1 cellular context compared by ENCODE assay signal in the genomic region with DNA sequence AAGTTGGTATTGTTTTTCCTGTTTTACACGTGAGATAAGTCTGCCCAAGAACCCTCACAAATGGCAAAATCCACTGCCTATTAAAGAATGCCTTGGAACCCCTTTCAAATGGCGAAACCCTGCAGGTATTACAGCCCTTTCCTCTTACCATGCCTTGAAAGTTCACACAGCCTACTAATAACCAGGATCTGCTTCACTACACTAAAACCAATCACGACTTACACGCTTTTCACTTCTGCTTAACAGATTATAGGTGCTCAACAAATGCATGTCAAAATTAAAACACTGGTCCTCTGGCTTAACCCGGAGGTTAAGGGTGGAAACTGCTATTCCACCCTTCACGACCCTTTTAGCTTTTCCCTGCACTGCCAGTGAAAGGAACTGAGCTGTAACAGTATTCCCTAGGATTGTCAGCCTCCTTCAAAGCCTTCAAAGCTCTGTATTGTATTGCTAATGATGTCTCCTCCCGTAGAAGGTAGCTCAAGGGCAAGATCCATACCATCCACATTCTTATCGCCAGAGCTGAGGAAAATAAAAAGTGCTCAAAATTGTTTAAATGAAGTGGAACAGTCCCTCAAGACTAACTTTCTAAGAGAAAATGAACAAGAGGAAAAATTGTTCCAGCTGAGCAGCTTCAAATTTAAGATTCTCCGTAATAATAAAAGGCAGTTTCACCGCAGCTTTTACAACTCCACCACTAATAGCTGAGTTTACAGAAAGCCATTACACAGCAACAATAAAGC.
TF ChIP-seq lines count a peak whose summit lies in the region.

No MANE protein-coding gene starts in this region.

TF ChIP-seq in H1, 55 proteins besides CTCF, POLR2A, EP300 and RAD21 (continued from another document):
- TF ChIP-seq YY1 (IDR thresholded peaks at IDR 0.05; ENCODE audit: low read depth, low read length) (0 out of 2 replicates have a peak, but pooled peaks have one; percentile 24), SAP30 (IDR thresholded peaks at IDR 0.05; ENCODE audit: insufficient read depth, insufficient replicate concordance, low read length) (peak; percentile 64), RBBP5 (IDR thresholded peaks at IDR 0.05; ENCODE audit: borderline replicate concordance, low read depth, low read length) (no peak), POLR2AphosphoS5 (IDR thresholded peaks at IDR 0.05; ENCODE audit: low read depth, low read length) (no peak; the same call in 1 of the 2 replicates), BACH1 (IDR thresholded peaks at IDR 0.05; ENCODE audit: low read length) (no peak), TBP (IDR thresholded peaks at IDR 0.05; ENCODE audit: low read depth, low read length) (0 out of 2 replicates have a peak, but pooled peaks have one; percentile 22), NANOG (IDR thresholded peaks at IDR 0.05; ENCODE audit: insufficient read depth, low read depth, low read length, poor library complexity, severe bottlenecking) (peak; percentile 9), SIN3A (conservative IDR thresholded peaks at IDR 0.05 in 1 of 2, IDR thresholded peaks at IDR 0.05 in 1 of 2; ENCODE audit: low read depth in 1 of 2, low read length in 2 of 2) (peak; percentile 49 to 85; a peak in 2 of 4 replicates)
TF ChIP-seq in H1: peak in this region for 6.
